In the genomic region with DNA sequence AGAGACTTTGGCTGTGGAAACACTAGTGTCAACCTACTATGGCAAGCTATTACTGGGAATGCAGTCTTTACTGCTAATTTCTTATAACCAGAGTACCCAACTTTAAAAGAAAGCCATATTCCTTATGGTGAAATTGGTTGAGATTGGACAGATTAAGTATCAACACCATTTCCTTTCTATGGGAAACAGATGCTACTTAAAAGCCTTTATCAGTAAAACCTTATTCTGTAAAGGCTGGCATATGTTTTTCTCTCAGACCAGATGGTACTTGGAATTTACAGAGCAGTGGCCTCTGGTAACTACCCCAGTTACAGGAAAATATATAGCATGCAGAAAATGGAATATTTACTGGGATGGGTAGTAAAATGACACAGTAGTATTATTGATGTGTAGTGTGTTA, we compare ENCODE assay signal across 29 cellular contexts. TPM values are rescaled to one million over a fixed set of nuclear protein-coding genes. Genes with fewer than 3 reads are reported as not detected.
"Had no signal": no experiment of that assay in that cellular context is flagged by ENCODE, and none has a peak within 500 bp of the region (broad histone marks: within the 10 kb centered on the region; RNA-seq: fewer than 3 reads in every experiment).

No MANE protein-coding gene starts in this region.

- H3K27ac Mint-ChIP-seq: dendritic cell treated with granulocyte-macrophage colony-stimulating factor and Interleukin-4, amounts not matched to agents 40 ng/mL and 50 ng/mL, for 4 days; endodermal cell; immature natural killer cell; naive thymus-derived CD8-positive, alpha-beta T cell; nephron progenitor cell; stimulated activated naive B cell treated with anti-CD40 and anti-IgM and Interleukin-4, amounts not matched to agents 10 μg/mL and 1 μg/mL and 100 μg/mL, for 72 hours; stimulated activated naive CD8-positive, alpha-beta T cell treated with anti-CD3 and anti-CD28 coated beads, Interleukin-15, Interleukin-2, amounts not matched to agents 100 ng/mL and 50 ng/mL, for 24 hours had no signal

- DNase-seq: colonic mucosa; effector CD8-positive, alpha-beta T cell; endodermal cell; foreskin keratinocyte; heart right ventricle; hypothalamus; immature natural killer cell; islet precursor cell; kidney glomerular epithelial cell; left colon; left ventricle myocardium inferior; lower lobe of right lung; naive thymus-derived CD8-positive, alpha-beta T cell; nephron progenitor cell; nucleus accumbens; ovary; posterior cingulate gyrus; right lobe of liver; small intestine; stimulated activated CD4-positive, alpha-beta T cell treated with anti-CD3 and anti-CD28 coated beads, Interleukin-15, amount 100 ng/mL, for 24 hours; stimulated activated CD4-positive, alpha-beta T cell treated with anti-CD3 and anti-CD28 coated beads, Interleukin-2, amount 100 ng/mL, for 48 hours; stimulated activated naive B cell treated with anti-CD40 and anti-IgM and Interleukin-4, amounts not matched to agents 10 μg/mL and 1 μg/mL and 100 μg/mL, for 72 hours; upper lobe of left lung had no signal

- H3K36me3 ChIP-seq: colonic mucosa, gastroesophageal sphincter, ovary, right lobe of liver, thoracic aorta had no signal

- H3K9me3 Mint-ChIP-seq: dendritic cell treated with granulocyte-macrophage colony-stimulating factor and Interleukin-4, amounts not matched to agents 40 ng/mL and 50 ng/mL, for 4 days; endodermal cell; naive thymus-derived CD8-positive, alpha-beta T cell; nephron progenitor cell; stimulated activated naive B cell treated with anti-CD40 and anti-IgM and Interleukin-4, amounts not matched to agents 10 μg/mL and 1 μg/mL and 100 μg/mL, for 72 hours; stimulated activated naive CD8-positive, alpha-beta T cell treated with anti-CD3 and anti-CD28 coated beads, Interleukin-15, Interleukin-2, amounts not matched to agents 100 ng/mL and 50 ng/mL, for 24 hours had no signal

- H3K27me3 ChIP-seq: colonic mucosa, foreskin keratinocyte, gastroesophageal sphincter, heart right ventricle, ovary, right lobe of liver, tibial nerve, upper lobe of left lung had no signal

- H3K4me3 ChIP-seq: colonic mucosa, gastroesophageal sphincter, heart right ventricle, left ventricle myocardium inferior, lower lobe of right lung, ovary, right lobe of liver, thoracic aorta, tibial nerve, upper lobe of left lung had no signal

- H3K9me3 ChIP-seq: colonic mucosa, gastroesophageal sphincter, heart right ventricle, left ventricle myocardium inferior, lower lobe of right lung, ovary, right lobe of liver, thoracic aorta, tibial nerve, upper lobe of left lung had no signal

- H3K27ac ChIP-seq: colonic mucosa, epithelial cell of prostate, foreskin keratinocyte, gastroesophageal sphincter, heart right ventricle, left ventricle myocardium inferior, lower lobe of right lung, ovary, right lobe of liver, thoracic aorta, tibial nerve, upper lobe of left lung had no signal

- H3K4me1 Mint-ChIP-seq: endodermal cell; immature natural killer cell; nephron progenitor cell; stimulated activated naive B cell treated with anti-CD40 and anti-IgM and Interleukin-4, amounts not matched to agents 10 μg/mL and 1 μg/mL and 100 μg/mL, for 72 hours had no signal

- H3K4me3 Mint-ChIP-seq: dendritic cell treated with granulocyte-macrophage colony-stimulating factor and Interleukin-4, amounts not matched to agents 40 ng/mL and 50 ng/mL, for 4 days; endodermal cell; immature natural killer cell; naive thymus-derived CD8-positive, alpha-beta T cell; nephron progenitor cell; stimulated activated naive B cell treated with anti-CD40 and anti-IgM and Interleukin-4, amounts not matched to agents 10 μg/mL and 1 μg/mL and 100 μg/mL, for 72 hours; stimulated activated naive CD8-positive, alpha-beta T cell treated with anti-CD3 and anti-CD28 coated beads, Interleukin-15, Interleukin-2, amounts not matched to agents 100 ng/mL and 50 ng/mL, for 24 hours had no signal

- H3K4me1 ChIP-seq: colonic mucosa, foreskin keratinocyte, gastroesophageal sphincter, heart right ventricle, left ventricle myocardium inferior, lower lobe of right lung, right lobe of liver, tibial nerve, upper lobe of left lung had no signal

- H3K27me3 Mint-ChIP-seq: dendritic cell treated with granulocyte-macrophage colony-stimulating factor and Interleukin-4, amounts not matched to agents 40 ng/mL and 50 ng/mL, for 4 days; naive thymus-derived CD8-positive, alpha-beta T cell; stimulated activated naive B cell treated with anti-CD40 and anti-IgM and Interleukin-4, amounts not matched to agents 10 μg/mL and 1 μg/mL and 100 μg/mL, for 72 hours; stimulated activated naive CD8-positive, alpha-beta T cell treated with anti-CD3 and anti-CD28 coated beads, Interleukin-15, Interleukin-2, amounts not matched to agents 100 ng/mL and 50 ng/mL, for 24 hours had no signal

RNA-seq across cellular contexts. Expression of a gene that starts 18.8 kb away (rescaled TPM):
- total RNA-seq: endodermal cell had no signal

RNA-seq across cellular contexts. Expression of a gene that starts 48.2 kb away (rescaled TPM):
- total RNA-seq: endodermal cell had no signal
